Comparison of ENCODE assay signal across 11 cellular contexts in the genomic region with DNA sequence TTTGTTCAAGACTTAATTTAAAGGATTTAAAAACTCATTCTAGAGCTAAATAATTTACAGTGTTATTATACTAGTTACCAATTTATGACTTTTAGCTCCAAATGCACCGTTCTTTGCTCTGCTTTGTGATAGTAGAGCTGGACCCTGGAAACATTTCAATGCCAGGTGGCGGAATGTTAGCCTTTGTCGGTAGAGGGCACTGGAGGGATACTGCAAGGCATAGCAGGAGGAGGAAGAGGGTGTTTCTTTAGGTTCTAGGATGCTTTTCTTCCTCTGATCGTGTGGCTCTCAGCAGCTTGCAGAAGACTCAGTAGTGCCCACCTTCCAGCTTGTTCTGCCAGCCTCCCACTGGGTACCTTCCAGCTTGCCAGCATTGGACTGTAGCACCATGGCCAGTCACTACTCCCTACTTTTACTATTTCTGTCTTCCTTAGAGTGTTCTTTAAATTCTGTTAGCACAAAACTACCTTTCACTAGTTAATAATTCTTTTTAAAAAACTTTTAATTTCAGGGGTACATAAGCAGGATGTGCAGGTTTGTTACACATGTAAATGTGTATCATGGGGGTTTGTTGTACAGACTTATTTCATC.
DNase-seq lines count a peak whose midpoint lies in the region; ATAC-seq, FAIRE-seq and TF ChIP-seq lines count a peak whose summit lies in the region.
"Had no signal": no experiment of that assay in that cellular context is flagged by ENCODE, and none has a peak within 500 bp of the region (broad histone marks: within the 10 kb centered on the region; RNA-seq: fewer than 3 reads in every experiment).

No MANE protein-coding gene starts in this region.

- peak in 2 of 3 experiments; percentile 17 to 27; a peak in 2 of 6 replicates for TF ChIP-seq CTCF in GM12878 (IDR thresholded peaks at IDR 0.05 in 2 of 3, conservative IDR thresholded peaks at IDR 0.05 in 1 of 3; ENCODE audit: control insufficient read depth in 2 of 3, extremely low read depth in 1 of 3, insufficient read depth in 1 of 3, low read depth in 3 of 3, low read length in 3 of 3)

- intact Hi-C loops in GM12878 (cut with micrococcal nuclease; ENCODE audit: unreplicated experiment), result no loop called here

- peak; percentile 76 for DNase-seq in G401 (ENCODE audit: low spot score)
- DNase-seq in LoVo (ENCODE audit: low spot score), result peak; percentile 30
- DNase-seq in GM12878 (ENCODE audit: low read depth, low spot score), result no peak
- peak; percentile 16 for DNase-seq in mucosa of gallbladder (ENCODE audit: low spot score)
- no peak for DNase-seq in stimulated activated effector memory CD8-positive, alpha-beta T cell treated with anti-CD3 and anti-CD28 coated beads, Interleukin-12 subunit alpha, Interleukin-12 subunit beta, amount 100 ng/mL, for 72 hours (ENCODE audit: low spot score in 2 of 2)
- no peak for DNase-seq in activated CD8-positive, alpha-beta memory T cell treated with anti-CD3 and anti-CD28 coated beads, Interleukin-2, amount 10 ng/mL, durations not matched to agents 7 days and 5 days
- DNase-seq: stimulated activated naive CD4-positive, alpha-beta T cell had no signal

- FAIRE-seq in GM12878 (lab: Jason Lieb, UNC), result no peak
- FAIRE-seq: frontal cortex had no signal

- no peak overlapping the region for H3K27ac Mint-ChIP-seq in stimulated activated effector memory CD8-positive, alpha-beta T cell treated with anti-CD3 and anti-CD28 coated beads, Interleukin-12 subunit alpha, Interleukin-12 subunit beta, amount 100 ng/mL, for 72 hours
- H3K27ac Mint-ChIP-seq in activated CD8-positive, alpha-beta memory T cell treated with anti-CD3 and anti-CD28 coated beads, Interleukin-2, amount 10 ng/mL, durations not matched to agents 7 days and 5 days, result no peak overlapping the region
- H3K27ac Mint-ChIP-seq: activated naive CD8-positive, alpha-beta T cell had no signal

- TF ChIP-seq EP300 in GM12878 (IDR thresholded peaks at IDR 0.05; ENCODE audit: borderline replicate concordance in 1 of 2, control insufficient read depth in 1 of 2, low read depth in 2 of 2, low read length in 2 of 2), result no peak

- RAD21 ChIA-PET in GM12878 (lab: Charles Lee; ENCODE audit: unreplicated experiment), result interaction anchor here (0.9 kb wide), 1 partner anchor 520 kb away, joined by 3 read pairs; no protein-coding TSS in a partner anchor

- no peaks in the 10 kb centered on the region for H3K36me3 ChIP-seq in GM12878 (ENCODE audit: control insufficient read depth in 2 of 2, insufficient read depth in 2 of 2, low read length in 1 of 2)

- H3K9me3 Mint-ChIP-seq in stimulated activated effector memory CD8-positive, alpha-beta T cell treated with anti-CD3 and anti-CD28 coated beads, Interleukin-12 subunit alpha, Interleukin-12 subunit beta, amount 100 ng/mL, for 72 hours, result peaks cover 13% of the 10 kb centered on the region
- peaks cover 12% of the 10 kb centered on the region for H3K9me3 Mint-ChIP-seq in activated CD8-positive, alpha-beta memory T cell treated with anti-CD3 and anti-CD28 coated beads, Interleukin-2, amount 10 ng/mL, durations not matched to agents 7 days and 5 days (ENCODE audit: low read depth)

- no peak overlapping the region for H3K9ac ChIP-seq in GM12878 (ENCODE audit: control insufficient read depth, insufficient read depth, low read length)

- no peak for TF ChIP-seq POLR2A in GM12878 (IDR thresholded peaks at IDR 0.05; ENCODE audit: low read depth, low read length)

- SMC1A ChIA-PET in GM12878 (lab: Charles Lee; ENCODE audit: uncharacterized antibody, unreplicated experiment), result no interaction called here

- H3K27me3 Mint-ChIP-seq in activated CD8-positive, alpha-beta memory T cell treated with anti-CD3 and anti-CD28 coated beads, Interleukin-2, amount 10 ng/mL, durations not matched to agents 7 days and 5 days, result no peaks in the 10 kb centered on the region

- TF ChIP-seq RAD21 in GM12878 (IDR thresholded peaks at IDR 0.05; ENCODE audit: insufficient read depth, low read depth, low read length), result no peak

- no peak overlapping the region for H2AFZ ChIP-seq in GM12878 (ENCODE audit: control insufficient read depth, low read depth, low read length)

- WGBS in GM12878 (ENCODE audit: insufficient coverage, insufficient replicate concordance, low lambda C conversion rate, missing lambda C conversion rate), result 2% methylated on average over 4 of the region's 4 CpGs

- no peak overlapping the region for H3K27ac ChIP-seq in GM12878 (ENCODE audit: control insufficient read depth, insufficient read depth)

- POLR2A ChIA-PET in GM12878 (lab: Charles Lee), result no interaction called here

- H3K4me3 Mint-ChIP-seq in stimulated activated effector memory CD8-positive, alpha-beta T cell treated with anti-CD3 and anti-CD28 coated beads, Interleukin-12 subunit alpha, Interleukin-12 subunit beta, amount 100 ng/mL, for 72 hours, result no peak overlapping the region
- H3K4me3 Mint-ChIP-seq in activated CD8-positive, alpha-beta memory T cell treated with anti-CD3 and anti-CD28 coated beads, Interleukin-2, amount 10 ng/mL, durations not matched to agents 7 days and 5 days, result no peak overlapping the region
- H3K4me3 Mint-ChIP-seq: activated naive CD8-positive, alpha-beta T cell had no signal

- H3K9me3 ChIP-seq in GM12878 (replicated peaks; ENCODE audit: control insufficient read depth, insufficient read depth, low read length), result no peaks in the 10 kb centered on the region

- CTCF ChIA-PET in GM12878 (lab: Yijun Ruan, JAX), result interaction anchor here (1.0 to 1.4 kb wide), 2 partner anchors 10 to 55 kb away, joined by 3 read pairs; no protein-coding TSS in a partner anchor
- CTCF ChIA-PET in activated CD8-positive, alpha-beta memory T cell treated with anti-CD3 and anti-CD28 coated beads, Interleukin-2, amount 10 ng/mL, durations not matched to agents 7 days and 5 days (lab: Charles Lee), result no interaction called here

- no peaks in the 10 kb centered on the region for H4K20me1 ChIP-seq in GM12878 (ENCODE audit: control insufficient read depth, insufficient read depth)

- BruUV-seq in GM12878 (replicated peaks; lab: Mats Ljungman, UMichigan), result no TSS peak

- H3K4me1 Mint-ChIP-seq in stimulated activated effector memory CD8-positive, alpha-beta T cell treated with anti-CD3 and anti-CD28 coated beads, Interleukin-12 subunit alpha, Interleukin-12 subunit beta, amount 100 ng/mL, for 72 hours, result no peaks in the 10 kb centered on the region
- no peaks in the 10 kb centered on the region for H3K4me1 Mint-ChIP-seq in activated CD8-positive, alpha-beta memory T cell treated with anti-CD3 and anti-CD28 coated beads, Interleukin-2, amount 10 ng/mL, durations not matched to agents 7 days and 5 days

- H3K4me2 ChIP-seq in GM12878 (ENCODE audit: control insufficient read depth, insufficient read depth), result no peak overlapping the region

- H3K4me1 ChIP-seq in GM12878 (ENCODE audit: control insufficient read depth, insufficient read depth, low read length), result no peaks in the 10 kb centered on the region

- H3K79me2 ChIP-seq in GM12878 (ENCODE audit: control insufficient read depth, insufficient read depth, low read length), result no peaks in the 10 kb centered on the region

- in situ Hi-C loops in G401 (cut with HindIII; ENCODE audit: low sequenced_read_pairs) (no loop called here), GM12878 (cut with MboI) (no loop called here)

- ATAC-seq in GM12878, result no peak
- no peak for ATAC-seq in stimulated activated effector memory CD8-positive, alpha-beta T cell treated with anti-CD3 and anti-CD28 coated beads, Interleukin-12 subunit alpha, Interleukin-12 subunit beta, amount 100 ng/mL, for 72 hours
- no peak for ATAC-seq in GM18498 (IDR thresholded peaks at IDR 0.05; ENCODE audit: unreplicated experiment)
- no peak for ATAC-seq in activated CD8-positive, alpha-beta memory T cell treated with anti-CD3 and anti-CD28 coated beads, Interleukin-2, amount 10 ng/mL, durations not matched to agents 7 days and 5 days
- ATAC-seq in HG03135 (IDR thresholded peaks at IDR 0.05; ENCODE audit: unreplicated experiment), result no peak

- H3K4me3 ChIP-seq in GM12878, result no peak overlapping the region

- no peaks in the 10 kb centered on the region for H3K27me3 ChIP-seq in GM12878 (replicated peaks in 1 of 2; ENCODE audit: control insufficient read depth in 2 of 2, insufficient read depth in 2 of 2, low read length in 1 of 2)

- H3K36me3 Mint-ChIP-seq in stimulated activated effector memory CD8-positive, alpha-beta T cell treated with anti-CD3 and anti-CD28 coated beads, Interleukin-12 subunit alpha, Interleukin-12 subunit beta, amount 100 ng/mL, for 72 hours, result no peaks in the 10 kb centered on the region
- no peaks in the 10 kb centered on the region for H3K36me3 Mint-ChIP-seq in activated CD8-positive, alpha-beta memory T cell treated with anti-CD3 and anti-CD28 coated beads, Interleukin-2, amount 10 ng/mL, durations not matched to agents 7 days and 5 days
- H3K36me3 Mint-ChIP-seq: activated naive CD8-positive, alpha-beta T cell had no signal

TF ChIP-seq in GM12878, 131 proteins besides CTCF, POLR2A, EP300 and RAD21 (continues in another document):
- no peak for TF ChIP-seq MEF2B (IDR thresholded peaks at IDR 0.05; ENCODE audit: partially characterized antibody, poor library complexity, severe bottlenecking)
- TF ChIP-seq, protein P1, sequence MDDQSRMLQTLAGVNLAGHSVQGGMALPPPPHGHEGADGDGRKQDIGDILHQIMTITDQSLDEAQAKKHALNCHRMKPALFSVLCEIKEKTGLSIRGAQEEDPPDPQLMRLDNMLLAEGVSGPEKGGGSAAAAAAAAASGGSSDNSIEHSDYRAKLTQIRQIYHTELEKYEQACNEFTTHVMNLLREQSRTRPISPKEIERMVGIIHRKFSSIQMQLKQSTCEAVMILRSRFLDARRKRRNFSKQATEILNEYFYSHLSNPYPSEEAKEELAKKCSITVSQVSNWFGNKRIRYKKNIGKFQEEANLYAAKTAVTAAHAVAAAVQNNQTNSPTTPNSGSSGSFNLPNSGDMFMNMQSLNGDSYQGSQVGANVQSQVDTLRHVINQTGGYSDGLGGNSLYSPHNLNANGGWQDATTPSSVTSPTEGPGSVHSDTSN (IDR thresholded peaks at IDR 0.05; ENCODE audit: insufficient replicate concordance, low read depth, low read length), result no peak
- TF ChIP-seq HCFC1 (IDR thresholded peaks at IDR 0.05; ENCODE audit: low read length), result no peak
- no peak for TF ChIP-seq TCF12 (IDR thresholded peaks at IDR 0.05; ENCODE audit: low read depth, low read length)
- no peak for TF ChIP-seq PML (IDR thresholded peaks at IDR 0.05; ENCODE audit: low read length)

Comparison
In these comparisons a context has a peak if more than half of its experiments do, and no peak if none do; other contexts are left out.
1. DNase-seq: peak in G401 (single experiment), LoVo (single experiment) and mucosa of gallbladder (single experiment); none in GM12878 (single experiment), stimulated activated effector memory CD8-positive, alpha-beta T cell treated with anti-CD3 and anti-CD28 coated beads, Interleukin-12 subunit alpha, Interleukin-12 subunit beta, amount 100 ng/mL, for 72 hours (0 of 2) and activated CD8-positive, alpha-beta memory T cell treated with anti-CD3 and anti-CD28 coated beads, Interleukin-2, amount 10 ng/mL, durations not matched to agents 7 days and 5 days (single experiment).